Comparison of ENCODE assay signal across 2 cellular contexts in the genomic region with DNA sequence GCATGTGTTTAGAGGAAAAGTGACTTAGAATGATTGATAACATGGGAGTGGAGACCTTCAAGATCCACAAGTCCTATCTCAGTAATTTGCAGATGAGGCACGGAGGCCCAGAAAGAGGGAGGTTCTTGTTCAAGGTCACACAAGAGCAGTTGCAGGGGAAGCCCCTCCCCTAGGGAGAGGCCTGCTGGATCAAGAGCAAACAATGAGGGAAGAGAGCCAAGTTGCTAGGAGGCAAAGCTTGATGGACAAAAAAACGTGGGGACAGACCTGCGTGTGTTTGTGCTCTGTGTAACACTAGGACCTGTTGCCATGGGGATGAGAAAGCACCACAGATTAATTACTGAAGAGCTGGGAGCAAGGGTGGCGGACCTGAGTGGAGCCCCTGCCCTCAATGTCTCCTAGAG.
TF ChIP-seq lines count a peak whose summit lies in the region.

No MANE protein-coding gene starts in this region.

TF ChIP-seq in GM23338, 12 proteins besides CTCF, POLR2A, EP300 and RAD21 (continues in another document):
- TF ChIP-seq, protein P1, sequence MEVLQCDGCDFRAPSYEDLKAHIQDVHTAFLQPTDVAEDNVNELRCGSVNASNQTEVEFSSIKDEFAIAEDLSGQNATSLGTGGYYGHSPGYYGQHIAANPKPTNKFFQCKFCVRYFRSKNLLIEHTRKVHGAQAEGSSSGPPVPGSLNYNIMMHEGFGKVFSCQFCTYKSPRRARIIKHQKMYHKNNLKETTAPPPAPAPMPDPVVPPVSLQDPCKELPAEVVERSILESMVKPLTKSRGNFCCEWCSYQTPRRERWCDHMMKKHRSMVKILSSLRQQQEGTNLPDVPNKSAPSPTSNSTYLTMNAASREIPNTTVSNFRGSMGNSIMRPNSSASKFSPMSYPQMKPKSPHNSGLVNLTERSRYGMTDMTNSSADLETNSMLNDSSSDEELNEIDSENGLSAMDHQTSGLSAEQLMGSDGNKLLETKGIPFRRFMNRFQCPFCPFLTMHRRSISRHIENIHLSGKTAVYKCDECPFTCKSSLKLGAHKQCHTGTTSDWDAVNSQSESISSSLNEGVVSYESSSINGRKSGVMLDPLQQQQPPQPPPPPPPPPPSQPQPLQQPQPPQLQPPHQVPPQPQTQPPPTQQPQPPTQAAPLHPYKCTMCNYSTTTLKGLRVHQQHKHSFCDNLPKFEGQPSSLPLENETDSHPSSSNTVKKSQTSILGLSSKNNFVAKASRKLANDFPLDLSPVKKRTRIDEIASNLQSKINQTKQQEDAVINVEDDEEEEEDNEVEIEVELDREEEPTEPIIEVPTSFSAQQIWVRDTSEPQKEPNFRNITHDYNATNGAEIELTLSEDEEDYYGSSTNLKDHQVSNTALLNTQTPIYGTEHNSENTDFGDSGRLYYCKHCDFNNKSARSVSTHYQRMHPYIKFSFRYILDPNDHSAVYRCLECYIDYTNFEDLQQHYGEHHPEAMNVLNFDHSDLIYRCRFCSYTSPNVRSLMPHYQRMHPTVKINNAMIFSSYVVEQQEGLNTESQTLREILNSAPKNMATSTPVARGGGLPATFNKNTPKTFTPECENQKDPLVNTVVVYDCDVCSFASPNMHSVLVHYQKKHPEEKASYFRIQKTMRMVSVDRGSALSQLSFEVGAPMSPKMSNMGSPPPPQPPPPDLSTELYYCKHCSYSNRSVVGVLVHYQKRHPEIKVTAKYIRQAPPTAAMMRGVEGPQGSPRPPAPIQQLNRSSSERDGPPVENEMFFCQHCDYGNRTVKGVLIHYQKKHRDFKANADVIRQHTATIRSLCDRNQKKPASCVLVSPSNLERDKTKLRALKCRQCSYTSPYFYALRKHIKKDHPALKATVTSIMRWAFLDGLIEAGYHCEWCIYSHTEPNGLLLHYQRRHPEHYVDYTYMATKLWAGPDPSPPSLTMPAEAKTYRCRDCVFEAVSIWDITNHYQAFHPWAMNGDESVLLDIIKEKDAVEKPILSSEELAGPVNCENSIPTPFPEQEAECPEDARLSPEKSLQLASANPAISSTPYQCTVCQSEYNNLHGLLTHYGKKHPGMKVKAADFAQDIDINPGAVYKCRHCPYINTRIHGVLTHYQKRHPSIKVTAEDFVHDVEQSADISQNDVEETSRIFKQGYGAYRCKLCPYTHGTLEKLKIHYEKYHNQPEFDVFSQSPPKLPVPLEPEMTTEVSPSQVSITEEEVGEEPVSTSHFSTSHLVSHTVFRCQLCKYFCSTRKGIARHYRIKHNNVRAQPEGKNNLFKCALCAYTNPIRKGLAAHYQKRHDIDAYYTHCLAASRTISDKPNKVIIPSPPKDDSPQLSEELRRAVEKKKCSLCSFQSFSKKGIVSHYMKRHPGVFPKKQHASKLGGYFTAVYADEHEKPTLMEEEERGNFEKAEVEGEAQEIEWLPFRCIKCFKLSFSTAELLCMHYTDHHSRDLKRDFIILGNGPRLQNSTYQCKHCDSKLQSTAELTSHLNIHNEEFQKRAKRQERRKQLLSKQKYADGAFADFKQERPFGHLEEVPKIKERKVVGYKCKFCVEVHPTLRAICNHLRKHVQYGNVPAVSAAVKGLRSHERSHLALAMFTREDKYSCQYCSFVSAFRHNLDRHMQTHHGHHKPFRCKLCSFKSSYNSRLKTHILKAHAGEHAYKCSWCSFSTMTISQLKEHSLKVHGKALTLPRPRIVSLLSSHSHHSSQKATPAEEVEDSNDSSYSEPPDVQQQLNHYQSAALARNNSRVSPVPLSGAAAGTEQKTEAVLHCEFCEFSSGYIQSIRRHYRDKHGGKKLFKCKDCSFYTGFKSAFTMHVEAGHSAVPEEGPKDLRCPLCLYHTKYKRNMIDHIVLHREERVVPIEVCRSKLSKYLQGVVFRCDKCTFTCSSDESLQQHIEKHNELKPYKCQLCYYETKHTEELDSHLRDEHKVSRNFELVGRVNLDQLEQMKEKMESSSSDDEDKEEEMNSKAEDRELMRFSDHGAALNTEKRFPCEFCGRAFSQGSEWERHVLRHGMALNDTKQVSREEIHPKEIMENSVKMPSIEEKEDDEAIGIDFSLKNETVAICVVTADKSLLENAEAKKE (CRISPR knock-in tag; IDR thresholded peaks at IDR 0.05): no peak
- no peak for TF ChIP-seq REST (IDR thresholded peaks at IDR 0.05; ENCODE audit: unreplicated experiment)
- no peak for TF ChIP-seq NANOG (IDR thresholded peaks at IDR 0.05; ENCODE audit: borderline replicate concordance)
- no peak for TF ChIP-seq EZH2 (IDR thresholded peaks at IDR 0.05; ENCODE audit: low read depth, unreplicated experiment)
- no peak for TF ChIP-seq STAT1 (IDR thresholded peaks at IDR 0.05; ENCODE audit: unreplicated experiment)
- no peak for TF ChIP-seq POLR2AphosphoS5 (IDR thresholded peaks at IDR 0.05; ENCODE audit: low read depth)
- TF ChIP-seq ETS1 (IDR thresholded peaks at IDR 0.05): no peak
- TF ChIP-seq ZNF114 (CRISPR knock-in tag; IDR thresholded peaks at IDR 0.05): no peak
- no peak for TF ChIP-seq ZNF331 (CRISPR knock-in tag; IDR thresholded peaks at IDR 0.05; ENCODE audit: low read depth)
- no peak for TF ChIP-seq CREB1 (CRISPR knock-in tag; IDR thresholded peaks at IDR 0.05; ENCODE audit: low read depth)

TF ChIP-seq in HepG2, 621 proteins besides CTCF, POLR2A, EP300 and RAD21 (continues in another document):
- TF ChIP-seq SALL2 (CRISPR knock-in tag; IDR thresholded peaks at IDR 0.05) (no peak), CHD4 (IDR thresholded peaks at IDR 0.05; ENCODE audit: borderline replicate concordance, low read length) (no peak), ZBTB7A (CRISPR knock-in tag; IDR thresholded peaks at IDR 0.05) (no peak), WIZ (CRISPR knock-in tag; IDR thresholded peaks at IDR 0.05) (no peak), SOX6 (IDR thresholded peaks at IDR 0.05) (no peak), SOX6 (CRISPR knock-in tag; IDR thresholded peaks at IDR 0.05) (peak; percentile 82), RARA (CRISPR knock-in tag; IDR thresholded peaks at IDR 0.05) (peak; percentile 50), ATRX (CRISPR knock-in tag; IDR thresholded peaks at IDR 0.05; ENCODE audit: borderline replicate concordance) (no peak), TEAD3 (CRISPR knock-in tag; optimal IDR thresholded peaks at IDR 0.05; ENCODE audit: borderline replicate concordance) (peak; percentile 36), KAT8 (CRISPR knock-in tag; IDR thresholded peaks at IDR 0.05) (peak; percentile 56; the same call in 1 of the 2 replicates), POLR2G (IDR thresholded peaks at IDR 0.05; ENCODE audit: low read depth, low read length) (no peak), SYNCRIP (IDR thresholded peaks at IDR 0.05; ENCODE audit: insufficient read depth, low read depth, low read length) (no peak), ZNF251 (CRISPR knock-in tag; IDR thresholded peaks at IDR 0.05) (no peak), CAMTA2 (CRISPR knock-in tag; IDR thresholded peaks at IDR 0.05; ENCODE audit: borderline replicate concordance) (no peak), ZSCAN29 (CRISPR knock-in tag; conservative IDR thresholded peaks at IDR 0.05) (no peak), ZNF234 (CRISPR knock-in tag; conservative IDR thresholded peaks at IDR 0.05) (no peak), HNRNPH1 (optimal IDR thresholded peaks at IDR 0.05; ENCODE audit: low read depth, low read length) (no peak), GATAD2A (CRISPR knock-in tag; IDR thresholded peaks at IDR 0.05) (peak; percentile 82), GLMP (CRISPR knock-in tag; IDR thresholded peaks at IDR 0.05; ENCODE audit: borderline replicate concordance) (no peak), ZNF432 (CRISPR knock-in tag; IDR thresholded peaks at IDR 0.05; ENCODE audit: borderline replicate concordance) (no peak), MIXL1 (CRISPR knock-in tag; IDR thresholded peaks at IDR 0.05) (peak; percentile 19; the same call in 1 of the 2 replicates), NFYC (CRISPR knock-in tag; IDR thresholded peaks at IDR 0.05) (no peak), ZNF205 (CRISPR knock-in tag; IDR thresholded peaks at IDR 0.05) (peak; percentile 100), ZNF264 (CRISPR knock-in tag; IDR thresholded peaks at IDR 0.05) (no peak), ZNF607 (CRISPR knock-in tag; IDR thresholded peaks at IDR 0.05; ENCODE audit: borderline replicate concordance) (no peak), MYPOP (CRISPR knock-in tag; IDR thresholded peaks at IDR 0.05) (no peak), THAP11 (CRISPR knock-in tag; IDR thresholded peaks at IDR 0.05) (peak; percentile 51; the same call in 1 of the 2 replicates), DRAP1 (CRISPR knock-in tag; IDR thresholded peaks at IDR 0.05) (no peak), ZNF609 (CRISPR knock-in tag; IDR thresholded peaks at IDR 0.05; ENCODE audit: borderline replicate concordance) (peak; percentile 52; the same call in 1 of the 2 replicates), MEIS2 (CRISPR knock-in tag; IDR thresholded peaks at IDR 0.05) (no peak), FOXP1 (IDR thresholded peaks at IDR 0.05) (no peak), FOXP1 (CRISPR knock-in tag; IDR thresholded peaks at IDR 0.05) (no peak), ZSCAN31 (CRISPR knock-in tag; IDR thresholded peaks at IDR 0.05; ENCODE audit: low read depth) (no peak), PPARG (CRISPR knock-in tag; conservative IDR thresholded peaks at IDR 0.05) (no peak)
- TF ChIP-seq, protein P2, sequence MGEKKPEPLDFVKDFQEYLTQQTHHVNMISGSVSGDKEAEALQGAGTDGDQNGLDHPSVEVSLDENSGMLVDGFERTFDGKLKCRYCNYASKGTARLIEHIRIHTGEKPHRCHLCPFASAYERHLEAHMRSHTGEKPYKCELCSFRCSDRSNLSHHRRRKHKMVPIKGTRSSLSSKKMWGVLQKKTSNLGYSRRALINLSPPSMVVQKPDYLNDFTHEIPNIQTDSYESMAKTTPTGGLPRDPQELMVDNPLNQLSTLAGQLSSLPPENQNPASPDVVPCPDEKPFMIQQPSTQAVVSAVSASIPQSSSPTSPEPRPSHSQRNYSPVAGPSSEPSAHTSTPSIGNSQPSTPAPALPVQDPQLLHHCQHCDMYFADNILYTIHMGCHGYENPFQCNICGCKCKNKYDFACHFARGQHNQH (CRISPR knock-in tag; IDR thresholded peaks at IDR 0.05): peak; percentile 46; the same call in 1 of the 2 replicates
